ENCODE assay signal across 8 cellular contexts in the genomic region with DNA sequence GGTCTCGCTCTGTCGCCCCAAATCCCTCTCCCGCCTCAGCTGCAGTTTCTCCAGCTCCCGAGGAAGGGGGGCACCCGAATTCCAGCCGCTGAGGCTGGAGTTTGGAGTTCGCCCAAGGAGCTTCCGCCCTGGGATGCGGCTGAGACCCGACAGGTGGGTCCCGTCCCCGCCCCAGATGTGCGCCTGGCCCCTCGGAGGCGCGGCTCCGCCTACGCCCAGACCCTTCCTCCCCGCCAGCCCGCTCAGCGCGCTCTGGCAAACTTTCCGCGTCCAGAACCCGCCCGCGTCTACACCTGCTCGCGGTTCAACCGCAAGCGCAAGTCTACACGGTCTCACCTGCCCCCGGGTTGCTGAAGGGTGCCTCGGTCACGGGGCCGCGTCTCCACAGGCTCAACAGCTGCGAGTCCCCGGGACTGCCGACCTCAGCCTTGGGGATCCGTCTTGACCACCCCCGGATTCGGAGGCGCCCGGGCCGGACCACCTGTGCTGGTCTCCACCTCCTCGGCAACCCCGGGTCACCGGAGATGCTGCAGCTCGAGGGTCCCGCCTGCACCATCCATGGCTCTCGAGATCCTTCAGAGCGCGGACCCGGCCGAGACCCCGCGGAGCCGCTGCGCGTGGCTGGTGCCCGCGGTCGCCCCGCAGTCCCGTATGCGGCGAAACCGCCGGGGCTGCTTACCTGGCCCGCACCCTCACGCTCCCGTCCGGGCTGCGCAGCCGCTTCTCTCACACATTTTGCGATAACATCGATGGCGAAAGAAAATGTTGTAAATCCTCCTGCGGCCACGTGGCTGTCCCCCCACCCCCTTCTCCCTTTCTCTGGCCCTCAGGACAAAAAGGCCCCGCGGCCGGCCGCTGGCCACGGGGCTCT.
DNase-seq lines count a peak whose midpoint lies in the region; ATAC-seq, FAIRE-seq and TF ChIP-seq lines count a peak whose summit lies in the region.

No MANE protein-coding gene starts in this region.

- TF ChIP-seq CTCF in WERI-Rb-1 (IDR thresholded peaks at IDR 0.05; ENCODE audit: low read depth, low read length): no peak
- no peak for TF ChIP-seq CTCF in fibroblast of lung (conservative IDR thresholded peaks at IDR 0.05 in 1 of 2, IDR thresholded peaks at IDR 0.05 in 1 of 2; ENCODE audit: low read depth in 1 of 2, low read length in 2 of 2)
- no peak for TF ChIP-seq CTCF in pancreas (IDR thresholded peaks at IDR 0.05)

- peak overlapping the region; percentile 29 for H3K9ac ChIP-seq in fibroblast of lung (ENCODE audit: insufficient read depth, low read length)

- H3K27me3 ChIP-seq in WERI-Rb-1 (ENCODE audit: insufficient read depth, low read depth, severe bottlenecking): no peaks in the 10 kb centered on the region
- H3K27me3 ChIP-seq in fibroblast of lung (ENCODE audit: control insufficient read depth, insufficient read depth, low read length): peaks cover 23% of the 10 kb centered on the region
- H3K27me3 ChIP-seq in pancreas: no peaks in the 10 kb centered on the region

- WGBS in pancreas, 2 donors: 1 to 2% methylated on average over 85 to 86 of the region's 86 CpGs

- peak; percentile 24 for ATAC-seq in HG03159 (IDR thresholded peaks at IDR 0.05; ENCODE audit: unreplicated experiment)
- ATAC-seq in pancreas: peak; percentile 33 to 56 (median 43)

- H3K4me3 ChIP-seq in WERI-Rb-1 (ENCODE audit: low read depth, low read length) (peak overlapping the region; percentile 86), fibroblast of lung (replicated peaks in 1 of 4; ENCODE audit: control extremely low read depth in 1 of 4, insufficient read depth in 1 of 4, low read depth in 3 of 4, low read length in 4 of 4) (peak overlapping the region; percentile 11 to 69 (median 33)), pancreas (peak overlapping the region; percentile 48 to 81 (median 64))

- peak overlapping the region; percentile 76 for H3K27ac ChIP-seq in WERI-Rb-1
- no peak overlapping the region for H3K27ac ChIP-seq in fibroblast of lung (ENCODE audit: insufficient read depth, low read length)
- H3K27ac ChIP-seq in pancreas: peak overlapping the region in 2 of 4 donors; percentile 22 to 28

- peaks cover 5% of the 10 kb centered on the region for H3K36me3 ChIP-seq in WERI-Rb-1
- H3K36me3 ChIP-seq in fibroblast of lung (ENCODE audit: control insufficient read depth, insufficient read depth, low read length): no peaks in the 10 kb centered on the region
- no peaks in the 10 kb centered on the region for H3K36me3 ChIP-seq in pancreas

- no peak for FAIRE-seq in pancreas (lab: Jason Lieb, UNC)

- H2AFZ ChIP-seq in fibroblast of lung (ENCODE audit: low read length): peak overlapping the region; percentile 34

- intact Hi-C loops in pancreas (cut with DNase I): loop anchor here in 1 of 3 donors (10.0 kb wide), 1 partner anchor 66 kb away; a partner anchor contains a TSS

- H3K9me3 ChIP-seq in WERI-Rb-1 (ENCODE audit: severe bottlenecking): no peaks in the 10 kb centered on the region
- H3K9me3 ChIP-seq in fibroblast of lung (ENCODE audit: control insufficient read depth, insufficient read depth, low read depth, low read length): no peaks in the 10 kb centered on the region
- H3K9me3 ChIP-seq in pancreas: no peaks in the 10 kb centered on the region

- peak overlapping the region; percentile 82 for H3K4me2 ChIP-seq in fibroblast of lung (ENCODE audit: extremely low read depth, insufficient read depth, low read length)

- peak; percentile 22 to 69 (median 61) for DNase-seq in NCI-H1417 (lab: John Stamatoyannopoulos, UW)
- DNase-seq in NCI-H1417 treated with DMSO at 0.1 percent for 48 hours (lab: John Stamatoyannopoulos, UW): no peak
- no peak for DNase-seq in WERI-Rb-1
- DNase-seq in fibroblast of lung (ENCODE audit: low read depth in 2 of 2): no peak
- peak in 2 of 6 donors; percentile 74 to 87 for DNase-seq in pancreas
- DNase-seq in kidney glomerular epithelial cell (lab: John Stamatoyannopoulos, UW): no peak
- DNase-seq in NOMO-1 treated with dmso at 0.1 percent for 144 hours (lab: John Stamatoyannopoulos, UW; ENCODE audit: unreplicated experiment): no peak

- no peaks in the 10 kb centered on the region for H3K79me2 ChIP-seq in fibroblast of lung (ENCODE audit: control insufficient read depth, insufficient read depth, low read length)

- H4K20me1 ChIP-seq in fibroblast of lung (ENCODE audit: control insufficient read depth, extremely low read depth, insufficient read depth, low read length): no peaks in the 10 kb centered on the region

- H3K4me1 ChIP-seq in fibroblast of lung (ENCODE audit: control insufficient read depth, extremely low read depth, insufficient read depth, low read length): peaks cover 7% of the 10 kb centered on the region
- peaks cover 0 to 12% (median 0%) of the 10 kb centered on the region in 3 donors for H3K4me1 ChIP-seq in pancreas

Comparison
In these comparisons a context has a peak if more than half of its experiments do, and no peak if none do; other contexts are left out.
1. DNase-seq: peak in NCI-H1417 (3 of 3); none in NCI-H1417 treated with DMSO at 0.1 percent for 48 hours (single experiment), WERI-Rb-1 (single experiment), fibroblast of lung (0 of 2), kidney glomerular epithelial cell (single experiment) and NOMO-1 treated with dmso at 0.1 percent for 144 hours (single experiment).
2. H3K4me3 ChIP-seq: peak in every context shown above with its lines; median percentile 86 in WERI-Rb-1; 64 in pancreas; 33 in fibroblast of lung.